Comparison of ENCODE assay signal across 27 cellular contexts in genomic region chr2:133198678-133199077, GRCh38.
DNase-seq lines count a peak whose midpoint lies in the region; ATAC-seq, FAIRE-seq and TF ChIP-seq lines count a peak whose summit lies in the region.
"Had no signal": no experiment of that assay in that cellular context is flagged by ENCODE, and none has a peak within 500 bp of the region (broad histone marks: within the 10 kb centered on the region; RNA-seq: fewer than 3 reads in every experiment).

No MANE protein-coding gene starts in this region.

- TF ChIP-seq POLR2A in HepG2 (IDR thresholded peaks at IDR 0.05; ENCODE audit: insufficient read depth in 1 of 2, low read depth in 2 of 2, low read length in 2 of 2), result no peak

- DNase-seq in HepG2 (ENCODE audit: low spot score) (no peak), PC-3 (no peak), left lobe of liver (ENCODE audit: low spot score) (no peak), putamen (ENCODE audit: low spot score) (peak; percentile 21), psoas muscle (no peak), Karpas-422 (no peak), NCI-H82 (lab: John Stamatoyannopoulos, UW) (no peak)
- DNase-seq: ACHN; BE2C; C1 segment of cervical spinal cord; CD4-positive, alpha-beta memory T cell; CD4-positive, CD25-positive, alpha-beta regulatory T cell; CD8-positive, alpha-beta memory T cell; COR-L47; DMS 273 treated with DMSO at 0.1 percent for 48 hours; DMS153; DMS53; DMS79; DND-41; EL; GDM1 had no signal

- H3K9me3 ChIP-seq in liver (ENCODE audit: control insufficient read depth in 4 of 4, low read length in 3 of 4) (no peaks in the 10 kb centered on the region), HepG2 (ENCODE audit: low read length) (peaks cover 51% of the 10 kb centered on the region), PC-3 (ENCODE audit: low read length) (no peaks in the 10 kb centered on the region), psoas muscle (no peaks in the 10 kb centered on the region), Karpas-422 (ENCODE audit: low read length) (no peaks in the 10 kb centered on the region)
- H3K9me3 ChIP-seq: BE2C, BLaER1 had no signal

- FAIRE-seq in HepG2 (lab: Jason Lieb, UNC), result no peak
- FAIRE-seq: GM12878, GM12892, GM18507 had no signal

- H3K9ac ChIP-seq in liver (ENCODE audit: low read depth in 1 of 2, low read length in 2 of 2) (no peak overlapping the region), HepG2 (ENCODE audit: insufficient read depth, low read depth, low read length) (no peak overlapping the region), PC-3 (ENCODE audit: low read length) (no peak overlapping the region), Karpas-422 (ENCODE audit: low read length) (no peak overlapping the region)
- H3K9ac ChIP-seq: BLaER1 had no signal

- TF ChIP-seq RAD21 in liver (IDR thresholded peaks at IDR 0.05) (peak; percentile 36 to 48), HepG2 (CRISPR knock-in tag; IDR thresholded peaks at IDR 0.05) (no peak)

- BruUV-seq in HepG2 (replicated peaks; lab: Mats Ljungman, UMichigan), result no TSS peak
- no TSS peak for BruUV-seq in PC-3 (replicated peaks; lab: Mats Ljungman, UMichigan)

- TF ChIP-seq CTCF in liver (IDR thresholded peaks at IDR 0.05; ENCODE audit: low read depth, low read length, missing input control), result no peak
- TF ChIP-seq CTCF in HepG2 (CRISPR knock-in tag; IDR thresholded peaks at IDR 0.05), result no peak
- no peak for TF ChIP-seq CTCF in PC-3 (conservative IDR thresholded peaks at IDR 0.05; ENCODE audit: low read depth, low read length)
- no peak for TF ChIP-seq CTCF in psoas muscle (IDR thresholded peaks at IDR 0.05)

- no peak for TF ChIP-seq EP300 in HepG2 (IDR thresholded peaks at IDR 0.05; ENCODE audit: low read depth in 2 of 2, low read length in 2 of 2)
- TF ChIP-seq EP300 in HepG2 (CRISPR knock-in tag; IDR thresholded peaks at IDR 0.05; ENCODE audit: borderline replicate concordance), result no peak

- H3K4me2 ChIP-seq in HepG2 (ENCODE audit: low read depth, low read length) (no peak overlapping the region), PC-3 (ENCODE audit: low read length) (0 out of 2 replicates have a peak overlapping the region, but pooled peaks have one; percentile 1), Karpas-422 (ENCODE audit: low read depth, low read length, poor library complexity, severe bottlenecking) (no peak overlapping the region)
- H3K4me2 ChIP-seq: BLaER1 had no signal

- H3F3A ChIP-seq in PC-3 (ENCODE audit: low read length, unreplicated experiment), result peaks cover 4% of the 10 kb centered on the region

- no peak for ATAC-seq in HepG2
- no peak for ATAC-seq in PC-3
- ATAC-seq in left lobe of liver, result peak; percentile 50
- no peak for ATAC-seq in psoas muscle
- ATAC-seq: GM12878 had no signal

- no peak overlapping the region for H3K4me3 ChIP-seq in liver (ENCODE audit: low read depth in 1 of 3, low read length in 3 of 3)
- H3K4me3 ChIP-seq in HepG2 (replicated peaks in 1 of 3; ENCODE audit: insufficient read depth in 1 of 3, low read depth in 2 of 3, low read length in 3 of 3), result no peak overlapping the region
- no peak overlapping the region for H3K4me3 ChIP-seq in PC-3 (ENCODE audit: low read length)
- H3K4me3 ChIP-seq in psoas muscle, result no peak overlapping the region
- no peak overlapping the region for H3K4me3 ChIP-seq in Karpas-422 (ENCODE audit: low read length)
- H3K4me3 ChIP-seq: BLaER1, GM12878 had no signal

- WGBS in liver, result 16% methylated on average over 1 of the region's 1 CpG
- 2% methylated on average over 1 of the region's 1 CpG for WGBS in HepG2 (ENCODE audit: low lambda C conversion rate)
- 44 to 64% (median 56%) methylated on average over 1 of the region's 1 CpG for WGBS in psoas muscle, 3 donors

- no peaks in the 10 kb centered on the region for H3K9me2 ChIP-seq in PC-3 (replicated peaks; ENCODE audit: low read length)
- no peaks in the 10 kb centered on the region for H3K9me2 ChIP-seq in Karpas-422 (replicated peaks; ENCODE audit: insufficient read depth, low read length)

- H3K27me3 ChIP-seq in liver (ENCODE audit: control insufficient read depth in 4 of 4, insufficient read depth in 4 of 4, low read length in 3 of 4) (no peaks in the 10 kb centered on the region), HepG2 (ENCODE audit: control insufficient read depth in 1 of 2, insufficient read depth in 2 of 2, low read length in 2 of 2) (no peaks in the 10 kb centered on the region), PC-3 (ENCODE audit: low read length) (no peaks in the 10 kb centered on the region), psoas muscle (ENCODE audit: insufficient read depth in 3 of 3, low read length in 2 of 3) (no peaks in the 10 kb centered on the region), Karpas-422 (ENCODE audit: low read length) (no peaks in the 10 kb centered on the region)
- H3K27me3 ChIP-seq: BE2C, BLaER1 had no signal

- H3K79me2 ChIP-seq in HepG2 (ENCODE audit: insufficient read depth, low read length) (no peaks in the 10 kb centered on the region), PC-3 (ENCODE audit: low read length) (no peaks in the 10 kb centered on the region), Karpas-422 (ENCODE audit: low read length) (no peaks in the 10 kb centered on the region)

- H3K4me1 ChIP-seq in liver (ENCODE audit: control insufficient read depth in 4 of 4, insufficient read depth in 4 of 4, low read length in 3 of 4) (peaks cover 2 to 58% (median 42%) of the 10 kb centered on the region in 4 donors), HepG2 (ENCODE audit: insufficient read depth, low read length) (no peaks in the 10 kb centered on the region), PC-3 (ENCODE audit: insufficient read depth, low read length) (peaks cover 35% of the 10 kb centered on the region), psoas muscle (no peaks in the 10 kb centered on the region), Karpas-422 (ENCODE audit: low read length) (no peaks in the 10 kb centered on the region)
- H3K4me1 ChIP-seq: BE2C, BLaER1 had no signal

- intact Hi-C loops in HepG2 (cut with micrococcal nuclease; ENCODE audit: unreplicated experiment) (no loop called here), PC-3 (cut with micrococcal nuclease) (loop anchor here (10.0 kb wide), 1 partner anchor 236 kb away; no protein-coding TSS in a partner anchor), psoas muscle (cut with DNase I) (no loop called here)

- H3K36me3 ChIP-seq in liver (ENCODE audit: control insufficient read depth in 4 of 4, insufficient read depth in 3 of 4, low read depth in 1 of 4, low read length in 3 of 4), result no peaks in the 10 kb centered on the region
- no peaks in the 10 kb centered on the region for H3K36me3 ChIP-seq in HepG2 (replicated peaks in 1 of 2; ENCODE audit: control insufficient read depth in 1 of 2, insufficient read depth in 2 of 2, low read length in 2 of 2)
- H3K36me3 ChIP-seq in PC-3 (ENCODE audit: low read depth, low read length), result no peaks in the 10 kb centered on the region
- H3K36me3 ChIP-seq in psoas muscle (ENCODE audit: insufficient read depth in 1 of 2, low read depth in 1 of 2), result no peaks in the 10 kb centered on the region
- no peaks in the 10 kb centered on the region for H3K36me3 ChIP-seq in Karpas-422 (ENCODE audit: insufficient read depth, low read length)
- H3K36me3 ChIP-seq: BE2C, BLaER1 had no signal

- H3K27ac ChIP-seq in liver (ENCODE audit: low read depth in 1 of 2, low read length in 2 of 2) (peak overlapping the region in 1 of 2 donors; percentile 8), HepG2 (ENCODE audit: extremely low read length, insufficient read depth, low read length) (no peak overlapping the region), PC-3 (ENCODE audit: low read length) (no peak overlapping the region), psoas muscle (no peak overlapping the region), Karpas-422 (ENCODE audit: low read length) (no peak overlapping the region)
- H3K27ac ChIP-seq: 22Rv1, BLaER1 had no signal

- H2AFZ ChIP-seq in HepG2 (ENCODE audit: low read length) (no peak overlapping the region), PC-3 (ENCODE audit: low read length) (no peak overlapping the region), Karpas-422 (ENCODE audit: low read length) (no peak overlapping the region)

- in situ Hi-C loops in HepG2 (cut with HindIII; ENCODE audit: extremely low pct_ligation_motif_present, low pct_unique_long_range_greater_than_20kb), result no loop called here

- POLR2A ChIA-PET in HepG2 (lab: Yijun Ruan, JAX), result no interaction called here
- POLR2A ChIA-PET in PC-3 (lab: Charles Lee; ENCODE audit: unreplicated experiment), result no interaction called here

- no peaks in the 10 kb centered on the region for H4K20me1 ChIP-seq in HepG2 (ENCODE audit: insufficient read depth, low read length)
- H4K20me1 ChIP-seq in PC-3 (ENCODE audit: low read length), result no peaks in the 10 kb centered on the region
- no peaks in the 10 kb centered on the region for H4K20me1 ChIP-seq in Karpas-422 (ENCODE audit: insufficient read depth, low read depth, low read length)
- H4K20me1 ChIP-seq: BLaER1 had no signal

- CTCF ChIA-PET in HepG2 (lab: Yijun Ruan, JAX; ENCODE audit: low intra/inter-chr PET ratio, low total read pairs), result no interaction called here
- CTCF ChIA-PET in PC-3 (lab: Charles Lee), result no interaction called here

TF ChIP-seq in liver, 16 proteins besides CTCF, POLR2A, EP300 and RAD21 (continues in another document):
- TF ChIP-seq ATF3 (IDR thresholded peaks at IDR 0.05) (no peak), EGR1 (IDR thresholded peaks at IDR 0.05; ENCODE audit: low read depth in 2 of 2) (no peak)

TF ChIP-seq in HepG2, 621 proteins besides CTCF, POLR2A, EP300 and RAD21 (continues in another document):
- TF ChIP-seq ZNF333 (CRISPR knock-in tag; IDR thresholded peaks at IDR 0.05; ENCODE audit: borderline replicate concordance) (no peak), KMT2B (CRISPR knock-in tag; IDR thresholded peaks at IDR 0.05) (no peak), JARID2 (CRISPR knock-in tag; IDR thresholded peaks at IDR 0.05; ENCODE audit: insufficient replicate concordance) (no peak), HHEX (CRISPR knock-in tag; IDR thresholded peaks at IDR 0.05) (no peak), ZBTB38 (CRISPR knock-in tag; IDR thresholded peaks at IDR 0.05) (no peak), CENPX (CRISPR knock-in tag; IDR thresholded peaks at IDR 0.05) (no peak), TRIM22 (IDR thresholded peaks at IDR 0.05) (no peak), ZNF121 (CRISPR knock-in tag; IDR thresholded peaks at IDR 0.05) (no peak), FOXA3 (CRISPR knock-in tag; IDR thresholded peaks at IDR 0.05) (no peak)
